Comparison of ENCODE assay signal across 19 cellular contexts in genomic region chr5:134968055-134968454, GRCh38. TPM values are rescaled to one million over a fixed set of nuclear protein-coding genes. Genes with fewer than 3 reads are reported as not detected.
DNase-seq lines count a peak whose midpoint lies in the region; ATAC-seq and TF ChIP-seq lines count a peak whose summit lies in the region.
"Had no signal": no experiment of that assay in that cellular context is flagged by ENCODE, and none has a peak within 500 bp of the region (broad histone marks: within the 10 kb centered on the region; RNA-seq: fewer than 3 reads in every experiment).

No MANE protein-coding gene starts in this region.

- H3K27ac ChIP-seq in epithelial cell of prostate: no peak overlapping the region
- no peak overlapping the region for H3K27ac ChIP-seq in heart right ventricle
- H3K27ac ChIP-seq: SK-N-MC had no signal

- peaks cover 13% of the 10 kb centered on the region for H3K4me1 Mint-ChIP-seq in Calu3 (ENCODE audit: low read depth, unreplicated experiment)
- peaks cover 28% of the 10 kb centered on the region for H3K4me1 Mint-ChIP-seq in activated T-helper 1 cell treated with anti-CD3 and anti-CD28 coated beads, Interleukin-12 subunit alpha, Interleukin-12 subunit beta, Interleukin-2, Interleukin-4 antibody, amounts not matched to agents 30 ng/mL and 10 ng/mL and 1 ng/mL, durations not matched to agents 14 hours and 24 hours and 36 hours (ENCODE audit: low read depth)
- H3K4me1 Mint-ChIP-seq: B cell had no signal

- H3K36me3 Mint-ChIP-seq in Calu3 (ENCODE audit: insufficient read depth, unreplicated experiment): no peaks in the 10 kb centered on the region
- peaks cover 22% of the 10 kb centered on the region for H3K36me3 Mint-ChIP-seq in activated T-helper 1 cell treated with anti-CD3 and anti-CD28 coated beads, Interleukin-12 subunit alpha, Interleukin-12 subunit beta, Interleukin-2, Interleukin-4 antibody, amounts not matched to agents 30 ng/mL and 10 ng/mL and 1 ng/mL, durations not matched to agents 14 hours and 24 hours and 36 hours (ENCODE audit: low read depth)

- intact Hi-C loops in Calu3 (cut with micrococcal nuclease; ENCODE audit: unreplicated experiment): no loop called here
- intact Hi-C loops in heart right ventricle (cut with DNase I): no loop called here
- intact Hi-C loops in activated T-helper 1 cell treated with anti-CD3 and anti-CD28 coated beads, Interleukin-12 subunit alpha, Interleukin-12 subunit beta, Interleukin-2, Interleukin-4 antibody, amounts not matched to agents 30 ng/mL and 10 ng/mL and 1 ng/mL, durations not matched to agents 14 hours and 24 hours and 36 hours (cut with micrococcal nuclease): no loop called here

- peak; percentile 32 for DNase-seq in Calu3
- DNase-seq in DMS53 treated with DMSO at 0.1 percent for 48 hours (lab: John Stamatoyannopoulos, UW; ENCODE audit: unreplicated experiment): peak; percentile 61
- DNase-seq in NCI-H526 treated with DMSO at 0.1 percent for 48 hours (lab: John Stamatoyannopoulos, UW): peak; percentile 6
- DNase-seq in epithelial cell of prostate (ENCODE audit: low read depth, low spot score): peak; percentile 36
- DNase-seq in heart right ventricle: no peak
- DNase-seq in activated T-helper 1 cell treated with anti-CD3 and anti-CD28 coated beads, Interleukin-12 subunit alpha, Interleukin-12 subunit beta, Interleukin-2, Interleukin-4 antibody, amounts not matched to agents 30 ng/mL and 10 ng/mL and 1 ng/mL, durations not matched to agents 14 hours and 24 hours and 36 hours (ENCODE audit: low spot score): no peak
- DNase-seq: CD4-positive, CD25-positive, alpha-beta regulatory T cell; DMS79; KBM-7; MV-4-11; NCI-H187; NCI-H2171 treated with DMSO at 0.1 percent for 48 hours had no signal

- TF ChIP-seq CTCF in Calu3 (IDR thresholded peaks at IDR 0.05; ENCODE audit: unreplicated experiment) (no peak), heart right ventricle (IDR thresholded peaks at IDR 0.05) (no peak)

- no peaks in the 10 kb centered on the region for H3K4me1 ChIP-seq in heart right ventricle

- no peak overlapping the region for H3K4me3 Mint-ChIP-seq in Calu3 (ENCODE audit: low read depth, unreplicated experiment)
- no peak overlapping the region for H3K4me3 Mint-ChIP-seq in activated T-helper 1 cell treated with anti-CD3 and anti-CD28 coated beads, Interleukin-12 subunit alpha, Interleukin-12 subunit beta, Interleukin-2, Interleukin-4 antibody, amounts not matched to agents 30 ng/mL and 10 ng/mL and 1 ng/mL, durations not matched to agents 14 hours and 24 hours and 36 hours
- H3K4me3 Mint-ChIP-seq: B cell; CD4-positive, CD25-positive, alpha-beta regulatory T cell had no signal

- 91 to 93% methylated on average over 3 of the region's 3 CpGs for WGBS in heart right ventricle, 2 donors

- H3K36me3 ChIP-seq in heart right ventricle: peaks cover 0 to 26% (median 8%) of the 10 kb centered on the region in 9 donors

- no peaks in the 10 kb centered on the region for H3K9me3 Mint-ChIP-seq in Calu3 (ENCODE audit: low read depth, unreplicated experiment)
- no peaks in the 10 kb centered on the region for H3K9me3 Mint-ChIP-seq in activated T-helper 1 cell treated with anti-CD3 and anti-CD28 coated beads, Interleukin-12 subunit alpha, Interleukin-12 subunit beta, Interleukin-2, Interleukin-4 antibody, amounts not matched to agents 30 ng/mL and 10 ng/mL and 1 ng/mL, durations not matched to agents 14 hours and 24 hours and 36 hours
- H3K9me3 Mint-ChIP-seq: CD4-positive, CD25-positive, alpha-beta regulatory T cell had no signal

- H3K4me3 ChIP-seq in heart right ventricle: no peak overlapping the region
- H3K4me3 ChIP-seq: SK-N-MC had no signal

- H3K27ac Mint-ChIP-seq in Calu3 (ENCODE audit: unreplicated experiment): no peak overlapping the region
- H3K27ac Mint-ChIP-seq in activated T-helper 1 cell treated with anti-CD3 and anti-CD28 coated beads, Interleukin-12 subunit alpha, Interleukin-12 subunit beta, Interleukin-2, Interleukin-4 antibody, amounts not matched to agents 30 ng/mL and 10 ng/mL and 1 ng/mL, durations not matched to agents 14 hours and 24 hours and 36 hours: no peak overlapping the region
- H3K27ac Mint-ChIP-seq: B cell; CD4-positive, CD25-positive, alpha-beta regulatory T cell had no signal

- ATAC-seq in heart right ventricle: no peak
- no peak for ATAC-seq in HG03139 (IDR thresholded peaks at IDR 0.05; ENCODE audit: unreplicated experiment)
- ATAC-seq: HepG2, Panc1, Right ventricle myocardium inferior had no signal

- H3K27me3 Mint-ChIP-seq in Calu3 (ENCODE audit: unreplicated experiment): no peaks in the 10 kb centered on the region
- H3K27me3 Mint-ChIP-seq in activated T-helper 1 cell treated with anti-CD3 and anti-CD28 coated beads, Interleukin-12 subunit alpha, Interleukin-12 subunit beta, Interleukin-2, Interleukin-4 antibody, amounts not matched to agents 30 ng/mL and 10 ng/mL and 1 ng/mL, durations not matched to agents 14 hours and 24 hours and 36 hours (ENCODE audit: insufficient read depth): no peaks in the 10 kb centered on the region
- H3K27me3 Mint-ChIP-seq: B cell; CD4-positive, CD25-positive, alpha-beta regulatory T cell had no signal

- no peaks in the 10 kb centered on the region for H3K27me3 ChIP-seq in heart right ventricle

- no peaks in the 10 kb centered on the region for H3K9me3 ChIP-seq in heart right ventricle

- no TSS peak for BruUV-seq in Calu3 (replicated peaks; lab: Mats Ljungman, UMichigan)

- CTCF ChIA-PET in Calu3 (lab: Charles Lee): no interaction called here

RNA-seq across cellular contexts. Expression of gene CATSPER3, which starts 0.3 kb away (rescaled TPM):
- 1.4 and 1.5 TPM in 2 replicates for total RNA-seq in Calu3 (2022)
- total RNA-seq in heart right ventricle: under 1 TPM; 0.37 to 0.82 (median 0.62) TPM
- polyA plus RNA-seq in heart right ventricle: 1 to 10 TPM; 1.0 to 1.1 TPM
- total RNA-seq in activated T-helper 1 cell treated with anti-CD3 and anti-CD28 coated beads, Interleukin-12 subunit alpha, Interleukin-12 subunit beta, Interleukin-2, Interleukin-4 antibody, amounts not matched to agents 30 ng/mL and 10 ng/mL and 1 ng/mL, durations not matched to agents 14 hours and 24 hours and 36 hours: 0.41 and 0.81 TPM in 2 replicates
- total RNA-seq: H1 had no signal

Comparison
In these comparisons a context has a peak if more than half of its experiments do, and no peak if none do; other contexts are left out.
1. DNase-seq: peak in Calu3 (single experiment), DMS53 treated with DMSO at 0.1 percent for 48 hours (single experiment), NCI-H526 treated with DMSO at 0.1 percent for 48 hours (single experiment) and epithelial cell of prostate (single experiment); none in heart right ventricle (0 of 2) and activated T-helper 1 cell treated with anti-CD3 and anti-CD28 coated beads, Interleukin-12 subunit alpha, Interleukin-12 subunit beta, Interleukin-2, Interleukin-4 antibody, amounts not matched to agents 30 ng/mL and 10 ng/mL and 1 ng/mL, durations not matched to agents 14 hours and 24 hours and 36 hours (single experiment).